Comparison of ENCODE assay signal across 8 cellular contexts in the genomic region with DNA sequence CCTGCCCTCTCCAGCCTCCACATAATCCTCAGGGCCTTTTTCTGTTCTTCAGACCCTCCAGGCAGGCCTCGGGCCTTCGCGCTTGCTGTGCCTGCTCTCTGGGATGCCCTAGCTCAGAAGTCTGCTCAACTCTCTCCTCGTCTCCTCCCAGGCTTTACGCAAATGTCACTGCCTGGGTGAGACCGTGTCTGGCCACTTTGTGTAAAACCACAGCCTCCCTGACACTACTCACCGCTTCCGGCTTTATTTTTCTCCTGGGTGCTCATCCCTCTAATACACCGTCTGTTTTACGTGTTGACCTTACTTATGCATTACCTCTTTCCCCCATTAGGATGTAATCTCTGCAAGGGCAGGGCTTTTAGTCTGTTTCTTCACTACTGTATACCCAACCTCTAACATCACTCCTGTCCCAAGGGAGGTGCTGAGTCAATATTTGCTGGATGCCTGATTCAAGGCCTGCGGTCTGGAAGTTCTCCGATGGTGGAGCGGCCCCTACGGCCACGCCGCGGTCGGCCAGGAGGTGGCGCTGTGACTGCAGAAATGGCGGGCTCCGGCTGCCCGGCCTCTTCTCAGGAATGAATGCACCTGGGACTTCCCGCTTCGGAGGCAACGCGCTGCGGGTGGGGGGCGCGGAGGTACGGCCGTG.
DNase-seq lines count a peak whose midpoint lies in the region; ATAC-seq and TF ChIP-seq lines count a peak whose summit lies in the region.

No MANE protein-coding gene starts in this region.

- H3K9ac ChIP-seq in endocrine pancreas (ENCODE audit: control insufficient read depth, insufficient read depth, low read length) = peak overlapping the region; percentile 19

- H3K4me3 ChIP-seq in GM06990 (replicated peaks; ENCODE audit: low read depth, low read length) (no peak overlapping the region), endocrine pancreas (ENCODE audit: control insufficient read depth, insufficient read depth, low read length) (no peak overlapping the region)

- H3K36me3 Mint-ChIP-seq in memory B cell = peaks cover 2% of the 10 kb centered on the region

- H3K36me3 ChIP-seq in GM06990 (ENCODE audit: control insufficient read depth, insufficient read depth, low read length) = no peaks in the 10 kb centered on the region
- H3K36me3 ChIP-seq in endocrine pancreas (ENCODE audit: control insufficient read depth, insufficient read depth, low read length) = no peaks in the 10 kb centered on the region

- no peaks in the 10 kb centered on the region; the same call in 1 of the 2 replicates for H3K27me3 ChIP-seq in GM06990 (replicated peaks; ENCODE audit: control insufficient read depth, insufficient read depth, low read length)
- no peaks in the 10 kb centered on the region for H3K27me3 ChIP-seq in endocrine pancreas (ENCODE audit: control insufficient read depth, insufficient read depth, low read length)

- no peaks in the 10 kb centered on the region for H3K9me3 ChIP-seq in endocrine pancreas (ENCODE audit: control insufficient read depth, low read length)

- TF ChIP-seq CTCF in GM06990 (IDR thresholded peaks at IDR 0.05; ENCODE audit: insufficient read depth, low read length, poor library complexity, severe bottlenecking) = peak; percentile 97

- no peak overlapping the region for H3K27ac Mint-ChIP-seq in memory B cell

- H3K4me1 ChIP-seq in endocrine pancreas (ENCODE audit: control insufficient read depth, insufficient read depth, low read length) = no peaks in the 10 kb centered on the region

- H3K4me1 Mint-ChIP-seq in memory B cell = peaks cover 10% of the 10 kb centered on the region

- H3K9me3 Mint-ChIP-seq in memory B cell = no peaks in the 10 kb centered on the region

- ATAC-seq in memory B cell (ENCODE audit: low read depth) (peak; percentile 70), GM18505 (IDR thresholded peaks at IDR 0.05; ENCODE audit: unreplicated experiment) (no peak)

- DNase-seq in GM06990 (ENCODE audit: extremely low read depth, insufficient read length) (peak; percentile 79), HPDE6-E6E7 (ENCODE audit: extremely low spot score) (peak; percentile 91), NCI-H82 (lab: John Stamatoyannopoulos, UW) (peak; percentile 79), memory B cell (ENCODE audit: low spot score in 2 of 2) (peak; percentile 69 to 76)
- DNase-seq in activated CD8-positive, alpha-beta memory T cell treated with anti-CD3 and anti-CD28 coated beads for 24 hours = peak; percentile 91
- DNase-seq in stimulated activated CD8-positive, alpha-beta memory T cell treated with anti-CD3 and anti-CD28 coated beads, Interleukin-15, amount 100 ng/mL, for 24 hours (ENCODE audit: low read depth) = peak; percentile 76

- no peak for TF ChIP-seq POLR2A in GM18505 (IDR thresholded peaks at IDR 0.05; ENCODE audit: borderline replicate concordance, extremely low read depth, insufficient read depth, insufficient read length)

- peaks cover 33% of the 10 kb centered on the region for H3K27me3 Mint-ChIP-seq in memory B cell

- no peak overlapping the region for H3K4me3 Mint-ChIP-seq in memory B cell
